Comparison of ENCODE assay signal across 15 cellular contexts in genomic region chr2:139177041-139177440, GRCh38.
"Had no signal": no experiment of that assay in that cellular context is flagged by ENCODE, and none has a peak within 500 bp of the region (broad histone marks: within the 10 kb centered on the region; RNA-seq: fewer than 3 reads in every experiment).

No MANE protein-coding gene starts in this region.

- H3K27me3 ChIP-seq: gastroesophageal sphincter, uterus had no signal

- H3K79me2 ChIP-seq: parathyroid adenoma had no signal

- H3K27ac ChIP-seq: gastroesophageal sphincter, parathyroid adenoma, uterus had no signal

- H2AFZ ChIP-seq: parathyroid adenoma had no signal

- H3K4me3 ChIP-seq: gastroesophageal sphincter, mucosa of descending colon, uterus had no signal

- H3K9me3 ChIP-seq: gastroesophageal sphincter, mucosa of descending colon, uterus had no signal

- H3K9ac ChIP-seq: parathyroid adenoma had no signal

- H3K4me1 ChIP-seq: gastroesophageal sphincter, parathyroid adenoma, uterus had no signal

- DNase-seq: activated CD4-positive, alpha-beta T cell treated with anti-CD3 and anti-CD28 coated beads, Interleukin-2, amount 50 U/mL, for 1 hour; activated naive CD4-positive, alpha-beta T cell treated with anti-CD3 and anti-CD28 coated beads, Interleukin-2, amount 10 ng/mL, durations not matched to agents 7 days and 5 days; activated T-cell treated with anti-CD3 and anti-CD28 coated beads for 4 hours; endodermal cell; erythroblast; mucosa of descending colon; naive thymus-derived CD8-positive, alpha-beta T cell; stimulated activated CD4-positive, alpha-beta T cell treated with anti-CD3 and anti-CD28 coated beads, Interleukin-12 subunit alpha, Interleukin-12 subunit beta, amount 100 ng/mL, for 4 hours; uterus had no signal

- ATAC-seq: activated CD4-positive, CD25-positive, alpha-beta regulatory T cell treated with anti-CD3 and anti-CD28 coated beads, Interleukin-2, amount 50 U/mL, for 24 hours; activated T-helper 17 cell treated with anti-CD3 and anti-CD28 coated beads, Interleukin-2, amount 50 U/mL, for 72 hours; gastroesophageal sphincter; left lobe of liver; mucosa of descending colon; naive thymus-derived CD8-positive, alpha-beta T cell; stimulated activated memory B cell treated with anti-CD40 and anti-IgM and Interleukin-4, amounts not matched to agents 10 μg/mL and 1 μg/mL and 100 μg/mL, for 72 hours had no signal

- H3K36me3 ChIP-seq: gastroesophageal sphincter, uterus had no signal
